Comparison of ENCODE assay signal across 3 cellular contexts in the genomic region with DNA sequence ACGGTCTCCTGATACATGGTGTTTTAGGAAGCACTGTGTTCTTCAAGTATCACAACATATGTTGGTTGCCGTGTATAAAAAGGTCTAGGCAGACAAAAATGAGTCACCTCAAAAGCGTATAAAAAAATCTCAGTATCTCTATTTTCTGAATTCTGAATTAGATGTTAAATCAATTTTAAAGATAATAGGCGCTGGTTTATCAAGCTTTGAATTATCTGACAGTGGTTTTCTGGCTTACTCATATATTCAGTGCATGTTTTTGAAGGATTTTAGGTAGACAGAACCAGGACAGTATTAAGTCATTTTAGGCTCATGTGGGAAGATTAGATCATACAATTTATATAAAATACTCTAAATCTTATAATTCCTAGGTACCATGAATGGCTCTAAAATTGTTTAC.
A peak's percentile ranks its signal among the peaks of the same experiment; 100 is the strongest.
TF ChIP-seq lines count a peak whose summit lies in the region.

No MANE protein-coding gene starts in this region.

TF ChIP-seq in SK-N-SH, 30 proteins besides CTCF, POLR2A, EP300 and RAD21:
- TF ChIP-seq, protein P1, sequence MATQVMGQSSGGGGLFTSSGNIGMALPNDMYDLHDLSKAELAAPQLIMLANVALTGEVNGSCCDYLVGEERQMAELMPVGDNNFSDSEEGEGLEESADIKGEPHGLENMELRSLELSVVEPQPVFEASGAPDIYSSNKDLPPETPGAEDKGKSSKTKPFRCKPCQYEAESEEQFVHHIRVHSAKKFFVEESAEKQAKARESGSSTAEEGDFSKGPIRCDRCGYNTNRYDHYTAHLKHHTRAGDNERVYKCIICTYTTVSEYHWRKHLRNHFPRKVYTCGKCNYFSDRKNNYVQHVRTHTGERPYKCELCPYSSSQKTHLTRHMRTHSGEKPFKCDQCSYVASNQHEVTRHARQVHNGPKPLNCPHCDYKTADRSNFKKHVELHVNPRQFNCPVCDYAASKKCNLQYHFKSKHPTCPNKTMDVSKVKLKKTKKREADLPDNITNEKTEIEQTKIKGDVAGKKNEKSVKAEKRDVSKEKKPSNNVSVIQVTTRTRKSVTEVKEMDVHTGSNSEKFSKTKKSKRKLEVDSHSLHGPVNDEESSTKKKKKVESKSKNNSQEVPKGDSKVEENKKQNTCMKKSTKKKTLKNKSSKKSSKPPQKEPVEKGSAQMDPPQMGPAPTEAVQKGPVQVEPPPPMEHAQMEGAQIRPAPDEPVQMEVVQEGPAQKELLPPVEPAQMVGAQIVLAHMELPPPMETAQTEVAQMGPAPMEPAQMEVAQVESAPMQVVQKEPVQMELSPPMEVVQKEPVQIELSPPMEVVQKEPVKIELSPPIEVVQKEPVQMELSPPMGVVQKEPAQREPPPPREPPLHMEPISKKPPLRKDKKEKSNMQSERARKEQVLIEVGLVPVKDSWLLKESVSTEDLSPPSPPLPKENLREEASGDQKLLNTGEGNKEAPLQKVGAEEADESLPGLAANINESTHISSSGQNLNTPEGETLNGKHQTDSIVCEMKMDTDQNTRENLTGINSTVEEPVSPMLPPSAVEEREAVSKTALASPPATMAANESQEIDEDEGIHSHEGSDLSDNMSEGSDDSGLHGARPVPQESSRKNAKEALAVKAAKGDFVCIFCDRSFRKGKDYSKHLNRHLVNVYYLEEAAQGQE (IDR thresholded peaks at IDR 0.05; ENCODE audit: low read depth, low read length): no peak
- peak; percentile 63; the same call in 1 of the 2 replicates for TF ChIP-seq GATA2 (CRISPR knock-in tag; IDR thresholded peaks at IDR 0.05)
- peak; percentile 27 for TF ChIP-seq CHD2 (IDR thresholded peaks at IDR 0.05; ENCODE audit: low read length, partially characterized antibody)
- TF ChIP-seq YY1 (IDR thresholded peaks at IDR 0.05; ENCODE audit: low read depth): no peak

TF ChIP-seq in SK-N-SH treated with all-trans-retinoic acid at 6 μM for 48 hours, 23 proteins besides CTCF, POLR2A, EP300 and RAD21 (continued from another document):
- no peak for TF ChIP-seq ZNF70 (CRISPR knock-in tag; IDR thresholded peaks at IDR 0.05)
- TF ChIP-seq ZNF8 (CRISPR knock-in tag; IDR thresholded peaks at IDR 0.05): no peak
- TF ChIP-seq OSR1 (CRISPR knock-in tag; IDR thresholded peaks at IDR 0.05): no peak
- TF ChIP-seq, protein P2, sequence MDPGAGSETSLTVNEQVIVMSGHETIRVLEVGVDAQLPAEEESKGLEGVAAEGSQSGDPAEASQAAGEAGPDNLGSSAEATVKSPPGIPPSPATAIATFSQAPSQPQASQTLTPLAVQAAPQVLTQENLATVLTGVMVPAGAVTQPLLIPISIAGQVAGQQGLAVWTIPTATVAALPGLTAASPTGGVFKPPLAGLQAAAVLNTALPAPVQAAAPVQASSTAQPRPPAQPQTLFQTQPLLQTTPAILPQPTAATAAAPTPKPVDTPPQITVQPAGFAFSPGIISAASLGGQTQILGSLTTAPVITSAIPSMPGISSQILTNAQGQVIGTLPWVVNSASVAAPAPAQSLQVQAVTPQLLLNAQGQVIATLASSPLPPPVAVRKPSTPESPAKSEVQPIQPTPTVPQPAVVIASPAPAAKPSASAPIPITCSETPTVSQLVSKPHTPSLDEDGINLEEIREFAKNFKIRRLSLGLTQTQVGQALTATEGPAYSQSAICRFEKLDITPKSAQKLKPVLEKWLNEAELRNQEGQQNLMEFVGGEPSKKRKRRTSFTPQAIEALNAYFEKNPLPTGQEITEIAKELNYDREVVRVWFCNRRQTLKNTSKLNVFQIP (CRISPR knock-in tag; IDR thresholded peaks at IDR 0.05; ENCODE audit: borderline replicate concordance, low read depth): no peak
- TF ChIP-seq ZNF565 (CRISPR knock-in tag; conservative IDR thresholded peaks at IDR 0.05; ENCODE audit: low read depth): no peak
- TF ChIP-seq, protein P3, sequence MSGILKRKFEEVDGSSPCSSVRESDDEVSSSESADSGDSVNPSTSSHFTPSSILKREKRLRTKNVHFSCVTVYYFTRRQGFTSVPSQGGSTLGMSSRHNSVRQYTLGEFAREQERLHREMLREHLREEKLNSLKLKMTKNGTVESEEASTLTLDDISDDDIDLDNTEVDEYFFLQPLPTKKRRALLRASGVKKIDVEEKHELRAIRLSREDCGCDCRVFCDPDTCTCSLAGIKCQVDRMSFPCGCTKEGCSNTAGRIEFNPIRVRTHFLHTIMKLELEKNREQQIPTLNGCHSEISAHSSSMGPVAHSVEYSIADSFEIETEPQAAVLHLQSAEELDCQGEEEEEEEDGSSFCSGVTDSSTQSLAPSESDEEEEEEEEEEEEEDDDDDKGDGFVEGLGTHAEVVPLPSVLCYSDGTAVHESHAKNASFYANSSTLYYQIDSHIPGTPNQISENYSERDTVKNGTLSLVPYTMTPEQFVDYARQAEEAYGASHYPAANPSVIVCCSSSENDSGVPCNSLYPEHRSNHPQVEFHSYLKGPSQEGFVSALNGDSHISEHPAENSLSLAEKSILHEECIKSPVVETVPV (CRISPR knock-in tag; IDR thresholded peaks at IDR 0.05): no peak; the same call in 1 of the 2 replicates
- TF ChIP-seq ESRRG (CRISPR knock-in tag; IDR thresholded peaks at IDR 0.05): no peak
- TF ChIP-seq, protein P4, sequence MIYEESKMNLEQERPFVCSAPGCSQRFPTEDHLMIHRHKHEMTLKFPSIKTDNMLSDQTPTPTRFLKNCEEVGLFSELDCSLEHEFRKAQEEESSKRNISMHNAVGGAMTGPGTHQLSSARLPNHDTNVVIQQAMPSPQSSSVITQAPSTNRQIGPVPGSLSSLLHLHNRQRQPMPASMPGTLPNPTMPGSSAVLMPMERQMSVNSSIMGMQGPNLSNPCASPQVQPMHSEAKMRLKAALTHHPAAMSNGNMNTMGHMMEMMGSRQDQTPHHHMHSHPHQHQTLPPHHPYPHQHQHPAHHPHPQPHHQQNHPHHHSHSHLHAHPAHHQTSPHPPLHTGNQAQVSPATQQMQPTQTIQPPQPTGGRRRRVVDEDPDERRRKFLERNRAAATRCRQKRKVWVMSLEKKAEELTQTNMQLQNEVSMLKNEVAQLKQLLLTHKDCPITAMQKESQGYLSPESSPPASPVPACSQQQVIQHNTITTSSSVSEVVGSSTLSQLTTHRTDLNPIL (CRISPR knock-in tag; IDR thresholded peaks at IDR 0.05; ENCODE audit: low read depth): 0 out of 2 replicates have a peak, but pooled peaks have one; percentile 24
- no peak for TF ChIP-seq ZFP3 (CRISPR knock-in tag; IDR thresholded peaks at IDR 0.05)

TF ChIP-seq in WTC11, 78 proteins besides CTCF, POLR2A, EP300 and RAD21 (continued from another document):
- TF ChIP-seq, protein P5, sequence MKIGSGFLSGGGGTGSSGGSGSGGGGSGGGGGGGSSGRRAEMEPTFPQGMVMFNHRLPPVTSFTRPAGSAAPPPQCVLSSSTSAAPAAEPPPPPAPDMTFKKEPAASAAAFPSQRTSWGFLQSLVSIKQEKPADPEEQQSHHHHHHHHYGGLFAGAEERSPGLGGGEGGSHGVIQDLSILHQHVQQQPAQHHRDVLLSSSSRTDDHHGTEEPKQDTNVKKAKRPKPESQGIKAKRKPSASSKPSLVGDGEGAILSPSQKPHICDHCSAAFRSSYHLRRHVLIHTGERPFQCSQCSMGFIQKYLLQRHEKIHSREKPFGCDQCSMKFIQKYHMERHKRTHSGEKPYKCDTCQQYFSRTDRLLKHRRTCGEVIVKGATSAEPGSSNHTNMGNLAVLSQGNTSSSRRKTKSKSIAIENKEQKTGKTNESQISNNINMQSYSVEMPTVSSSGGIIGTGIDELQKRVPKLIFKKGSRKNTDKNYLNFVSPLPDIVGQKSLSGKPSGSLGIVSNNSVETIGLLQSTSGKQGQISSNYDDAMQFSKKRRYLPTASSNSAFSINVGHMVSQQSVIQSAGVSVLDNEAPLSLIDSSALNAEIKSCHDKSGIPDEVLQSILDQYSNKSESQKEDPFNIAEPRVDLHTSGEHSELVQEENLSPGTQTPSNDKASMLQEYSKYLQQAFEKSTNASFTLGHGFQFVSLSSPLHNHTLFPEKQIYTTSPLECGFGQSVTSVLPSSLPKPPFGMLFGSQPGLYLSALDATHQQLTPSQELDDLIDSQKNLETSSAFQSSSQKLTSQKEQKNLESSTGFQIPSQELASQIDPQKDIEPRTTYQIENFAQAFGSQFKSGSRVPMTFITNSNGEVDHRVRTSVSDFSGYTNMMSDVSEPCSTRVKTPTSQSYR (CRISPR knock-in tag; IDR thresholded peaks at IDR 0.05): no peak
- TF ChIP-seq ZNF423 (CRISPR knock-in tag; IDR thresholded peaks at IDR 0.05): no peak
- TF ChIP-seq, protein P6, sequence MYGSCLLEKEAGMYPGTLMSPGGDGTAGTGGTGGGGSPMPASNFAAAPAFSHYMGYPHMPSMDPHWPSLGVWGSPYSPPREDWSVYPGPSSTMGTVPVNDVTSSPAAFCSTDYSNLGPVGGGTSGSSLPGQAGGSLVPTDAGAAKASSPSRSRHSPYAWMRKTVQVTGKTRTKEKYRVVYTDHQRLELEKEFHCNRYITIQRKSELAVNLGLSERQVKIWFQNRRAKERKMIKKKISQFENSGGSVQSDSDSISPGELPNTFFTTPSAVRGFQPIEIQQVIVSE (CRISPR knock-in tag; IDR thresholded peaks at IDR 0.05; ENCODE audit: borderline replicate concordance): no peak
- TF ChIP-seq OVOL2 (CRISPR knock-in tag; IDR thresholded peaks at IDR 0.05; ENCODE audit: borderline replicate concordance): no peak
- TF ChIP-seq SMAD4 (CRISPR knock-in tag; IDR thresholded peaks at IDR 0.05): no peak
- no peak for TF ChIP-seq NR3C1 (CRISPR knock-in tag; conservative IDR thresholded peaks at IDR 0.05; ENCODE audit: low read depth)
- no peak for TF ChIP-seq SMAD3 (CRISPR knock-in tag; IDR thresholded peaks at IDR 0.05; ENCODE audit: borderline replicate concordance)
- TF ChIP-seq, protein P7, sequence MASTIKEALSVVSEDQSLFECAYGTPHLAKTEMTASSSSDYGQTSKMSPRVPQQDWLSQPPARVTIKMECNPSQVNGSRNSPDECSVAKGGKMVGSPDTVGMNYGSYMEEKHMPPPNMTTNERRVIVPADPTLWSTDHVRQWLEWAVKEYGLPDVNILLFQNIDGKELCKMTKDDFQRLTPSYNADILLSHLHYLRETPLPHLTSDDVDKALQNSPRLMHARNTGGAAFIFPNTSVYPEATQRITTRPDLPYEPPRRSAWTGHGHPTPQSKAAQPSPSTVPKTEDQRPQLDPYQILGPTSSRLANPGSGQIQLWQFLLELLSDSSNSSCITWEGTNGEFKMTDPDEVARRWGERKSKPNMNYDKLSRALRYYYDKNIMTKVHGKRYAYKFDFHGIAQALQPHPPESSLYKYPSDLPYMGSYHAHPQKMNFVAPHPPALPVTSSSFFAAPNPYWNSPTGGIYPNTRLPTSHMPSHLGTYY (CRISPR knock-in tag; IDR thresholded peaks at IDR 0.05): no peak
- no peak for TF ChIP-seq FOXP1 (CRISPR knock-in tag; IDR thresholded peaks at IDR 0.05; ENCODE audit: borderline replicate concordance)
- TF ChIP-seq EMX1 (CRISPR knock-in tag; IDR thresholded peaks at IDR 0.05): no peak
- no peak for TF ChIP-seq HMGA2 (CRISPR knock-in tag; IDR thresholded peaks at IDR 0.05)
TF ChIP-seq in WTC11: peak in this region for 0.
